In genomic region chr10:80164596-80164995, GRCh38 we compare ENCODE assay signal across 18 cellular contexts. TPM values are rescaled to one million over a fixed set of nuclear protein-coding genes. Genes with fewer than 3 reads are reported as not detected.
DNase-seq lines count a peak whose midpoint lies in the region; ATAC-seq and TF ChIP-seq lines count a peak whose summit lies in the region.
"Had no signal": no experiment of that assay in that cellular context is flagged by ENCODE, and none has a peak within 500 bp of the region (broad histone marks: within the 10 kb centered on the region; RNA-seq: fewer than 3 reads in every experiment).

No MANE protein-coding gene starts in this region.

- H3K4me3 ChIP-seq in fibroblast of lung (replicated peaks in 1 of 4; ENCODE audit: control extremely low read depth in 1 of 4, insufficient read depth in 1 of 4, low read depth in 3 of 4, low read length in 4 of 4) = no peak overlapping the region
- H3K4me3 ChIP-seq in stomach = no peak overlapping the region
- H3K4me3 ChIP-seq: MG63 had no signal

- H3K4me1 Mint-ChIP-seq in Calu3 (ENCODE audit: low read depth, unreplicated experiment) = peaks cover 93% of the 10 kb centered on the region
- peaks cover 19% of the 10 kb centered on the region for H3K4me1 Mint-ChIP-seq in T-helper 17 cell
- H3K4me1 Mint-ChIP-seq in nephron progenitor cell = peaks cover 50% of the 10 kb centered on the region
- H3K4me1 Mint-ChIP-seq: memory B cell had no signal

- H3K9me3 ChIP-seq in T-helper 17 cell (ENCODE audit: control insufficient read depth, low read length, poor library complexity, severe bottlenecking) (no peaks in the 10 kb centered on the region), fibroblast of lung (ENCODE audit: control insufficient read depth, insufficient read depth, low read depth, low read length) (no peaks in the 10 kb centered on the region), stomach (no peaks in the 10 kb centered on the region)
- H3K9me3 ChIP-seq: MG63 had no signal

- no peak overlapping the region for H2AFZ ChIP-seq in fibroblast of lung (ENCODE audit: low read length)

- 85 to 94% (median 89%) methylated on average over 6 to 7 of the region's 7 CpGs for WGBS in stomach, 5 donors

- H3K27ac ChIP-seq in fibroblast of lung (ENCODE audit: insufficient read depth, low read length) = peak overlapping the region; percentile 74
- peak overlapping the region; percentile 9 to 86 (median 64) for H3K27ac ChIP-seq in stomach

- H3K27ac Mint-ChIP-seq in Calu3 (ENCODE audit: unreplicated experiment) (peak overlapping the region; percentile 82), T-helper 17 cell (peak overlapping the region; percentile 37), nephron progenitor cell (no peak overlapping the region)
- H3K27ac Mint-ChIP-seq: activated CD4-positive, alpha-beta T cell treated with anti-CD3 and anti-CD28 coated beads, Interleukin-2, amount 10 ng/mL, durations not matched to agents 7 days and 5 days had no signal

- no peaks in the 10 kb centered on the region for H4K20me1 ChIP-seq in fibroblast of lung (ENCODE audit: control insufficient read depth, extremely low read depth, insufficient read depth, low read length)

- H3K4me1 ChIP-seq in fibroblast of lung (ENCODE audit: control insufficient read depth, extremely low read depth, insufficient read depth, low read length) = peaks cover 60% of the 10 kb centered on the region
- H3K4me1 ChIP-seq in stomach = peaks cover 34 to 97% (median 67%) of the 10 kb centered on the region in 4 donors

- no peak overlapping the region for H3K9ac ChIP-seq in fibroblast of lung (ENCODE audit: insufficient read depth, low read length)

- TF ChIP-seq POLR2A in stomach (IDR thresholded peaks at IDR 0.05) = no peak

- H3K9me3 Mint-ChIP-seq in Calu3 (ENCODE audit: low read depth, unreplicated experiment) (no peaks in the 10 kb centered on the region), nephron progenitor cell (no peaks in the 10 kb centered on the region)
- H3K9me3 Mint-ChIP-seq: activated CD4-positive, alpha-beta T cell treated with anti-CD3 and anti-CD28 coated beads, Interleukin-2, amount 10 ng/mL, durations not matched to agents 7 days and 5 days; memory B cell; neural crest cell had no signal

- CTCF ChIA-PET in Calu3 (lab: Charles Lee) = interaction anchor here (1.3 kb wide), 1 partner anchor 13 kb away, joined by 3 read pairs; no protein-coding TSS in a partner anchor

- TF ChIP-seq EP300 in stomach (IDR thresholded peaks at IDR 0.05) = no peak

- H3K79me2 ChIP-seq in fibroblast of lung (ENCODE audit: control insufficient read depth, insufficient read depth, low read length) = peaks cover 56% of the 10 kb centered on the region

- peaks cover 100% of the 10 kb centered on the region for H3K36me3 Mint-ChIP-seq in Calu3 (ENCODE audit: insufficient read depth, unreplicated experiment)
- peaks cover 15% of the 10 kb centered on the region for H3K36me3 Mint-ChIP-seq in T-helper 17 cell (ENCODE audit: low read depth)
- H3K36me3 Mint-ChIP-seq in nephron progenitor cell (ENCODE audit: low read depth) = peaks cover 9% of the 10 kb centered on the region

- H3K36me3 ChIP-seq in fibroblast of lung (ENCODE audit: control insufficient read depth, insufficient read depth, low read length) = peaks cover 46% of the 10 kb centered on the region
- peaks cover 63 to 100% (median 94%) of the 10 kb centered on the region in 4 donors for H3K36me3 ChIP-seq in stomach

- DNase-seq in Calu3 (no peak), T-helper 17 cell (no peak), fibroblast of lung (ENCODE audit: low read depth in 2 of 2) (no peak), stomach (no peak), NCI-H2081 (lab: John Stamatoyannopoulos, UW) (no peak), nephron progenitor cell (no peak)
- DNase-seq in activated CD8-positive, alpha-beta memory T cell treated with anti-CD3 and anti-CD28 coated beads for 24 hours = no peak
- DNase-seq: activated CD4-positive, alpha-beta T cell treated with anti-CD3 and anti-CD28 coated beads, Interleukin-2, amount 10 ng/mL, durations not matched to agents 7 days and 5 days; GDM1; H7; immature natural killer cell; NCI-H2029; NCI-H510A treated with DMSO at 0.1 percent for 48 hours had no signal

- H3K27me3 ChIP-seq in fibroblast of lung (ENCODE audit: control insufficient read depth, insufficient read depth, low read length) (no peaks in the 10 kb centered on the region), stomach (no peaks in the 10 kb centered on the region)
- H3K27me3 ChIP-seq: MG63 had no signal

- TF ChIP-seq CTCF in Calu3 (IDR thresholded peaks at IDR 0.05; ENCODE audit: unreplicated experiment) (no peak), fibroblast of lung (conservative IDR thresholded peaks at IDR 0.05 in 1 of 2, IDR thresholded peaks at IDR 0.05 in 1 of 2; ENCODE audit: low read depth in 1 of 2, low read length in 2 of 2) (no peak), stomach (IDR thresholded peaks at IDR 0.05) (no peak), nephron progenitor cell (IDR thresholded peaks at IDR 0.05) (no peak)

- ATAC-seq in T-helper 17 cell (no peak), HG03097 (IDR thresholded peaks at IDR 0.05; ENCODE audit: low FRiP score, unreplicated experiment) (no peak)

- no peak overlapping the region for H3K4me2 ChIP-seq in fibroblast of lung (ENCODE audit: extremely low read depth, insufficient read depth, low read length)

- H3K4me3 Mint-ChIP-seq in Calu3 (ENCODE audit: low read depth, unreplicated experiment) (no peak overlapping the region), T-helper 17 cell (no peak overlapping the region), nephron progenitor cell (no peak overlapping the region)
- H3K4me3 Mint-ChIP-seq: activated CD4-positive, alpha-beta T cell treated with anti-CD3 and anti-CD28 coated beads, Interleukin-2, amount 10 ng/mL, durations not matched to agents 7 days and 5 days; immature natural killer cell; memory B cell; neural crest cell had no signal

- no peaks in the 10 kb centered on the region for H3K27me3 Mint-ChIP-seq in Calu3 (ENCODE audit: unreplicated experiment)
- H3K27me3 Mint-ChIP-seq in T-helper 17 cell = no peaks in the 10 kb centered on the region
- H3K27me3 Mint-ChIP-seq in nephron progenitor cell (ENCODE audit: low read depth, poor library complexity) = peaks cover 5% of the 10 kb centered on the region
- H3K27me3 Mint-ChIP-seq: activated CD4-positive, alpha-beta T cell treated with anti-CD3 and anti-CD28 coated beads, Interleukin-2, amount 10 ng/mL, durations not matched to agents 7 days and 5 days; memory B cell had no signal

- BruUV-seq in Calu3 (replicated peaks; lab: Mats Ljungman, UMichigan) = no TSS peak

- intact Hi-C loops in Calu3 (cut with micrococcal nuclease; ENCODE audit: unreplicated experiment) (no loop called here), stomach (cut with DNase I; ENCODE audit: low total_unique reads) (no loop called here)

RNA-seq across cellular contexts. Expression of gene PLAC9, which starts 32.1 kb away (rescaled TPM):
- total RNA-seq in Calu3 (2022) (not detected in 2 replicates), T-helper 17 cell (not detected), fibroblast of lung (15.7 and 16.7 TPM in 2 replicates), stomach (10 to 100 TPM in 2 of 5 donors, 1 to 10 TPM in 1, not detected in 2; 2.0 to 37.4 (median 11.6) TPM)
- polyA plus RNA-seq in fibroblast of lung (17.4 and 40.4 TPM in 2 replicates), stomach (10 to 100 TPM; 14.2 to 28.3 (median 26.4) TPM)
- polyA plus RNA-seq in fibroblast of lung (2012) = 76.8 and 160 TPM in 2 replicates
- 3.4 and 12.8 TPM in 2 replicates for polyA minus RNA-seq in fibroblast of lung (ENCODE audit: low replicate concordance)
- total RNA-seq: activated CD4-positive, alpha-beta T cell treated with anti-CD3 and anti-CD28 coated beads, Interleukin-2, amount 10 ng/mL, durations not matched to agents 7 days and 5 days; renal cortical epithelial cell had no signal
- polyA plus RNA-seq: immature natural killer cell had no signal

RNA-seq across cellular contexts. Expression of gene ANXA11, which starts 40.7 kb away (rescaled TPM):
- total RNA-seq in Calu3 (2022) (835 and 846 TPM in 2 replicates), T-helper 17 cell (100 to 1,000 TPM; 199 to 209 TPM), fibroblast of lung (83.7 and 124 TPM in 2 replicates), stomach (100 to 1,000 TPM in 3 of 5 donors, 10 to 100 TPM in 2; 91.4 to 293 (median 109) TPM)
- polyA plus RNA-seq in fibroblast of lung (206 and 308 TPM in 2 replicates), stomach (100 to 1,000 TPM; 171 to 208 (median 181) TPM)
- polyA plus RNA-seq in fibroblast of lung (2012) = 724 and 1,112 TPM in 2 replicates
- polyA minus RNA-seq in fibroblast of lung (ENCODE audit: low replicate concordance) = 182 and 357 TPM in 2 replicates
